ENCODE assay signal across 18 cellular contexts in genomic region chr16:82735696-82736095, GRCh38.
DNase-seq lines count a peak whose midpoint lies in the region; ATAC-seq, FAIRE-seq and TF ChIP-seq lines count a peak whose summit lies in the region.
"Had no signal": no experiment of that assay in that cellular context is flagged by ENCODE, and none has a peak within 500 bp of the region (broad histone marks: within the 10 kb centered on the region; RNA-seq: fewer than 3 reads in every experiment).

No MANE protein-coding gene starts in this region.

- H3K9ac ChIP-seq in adipocyte (ENCODE audit: low read length): no peak overlapping the region

- peaks cover 10% of the 10 kb centered on the region for H3K4me1 ChIP-seq in adipocyte (ENCODE audit: control insufficient read depth, insufficient read depth, low read length)
- H3K4me1 ChIP-seq: lower lobe of right lung had no signal

- FAIRE-seq in GM12892 (lab: Jason Lieb, UNC): peak; percentile 75
- FAIRE-seq: K562 had no signal

- intact Hi-C loops in left cardiac atrium (cut with DNase I): loop anchor here in 1 of 2 donors (5.0 kb wide), 1 partner anchor 103 kb away; no protein-coding TSS in a partner anchor

- DNase-seq in GM12892 (ENCODE audit: insufficient read length) (no peak), adipocyte (ENCODE audit: low read depth) (peak; percentile 18), left cardiac atrium (no peak), renal cortical epithelial cell (ENCODE audit: low read depth) (peak; percentile 38), NCI-H1105 treated with DMSO at 0.1 percent for 48 hours (lab: John Stamatoyannopoulos, UW) (no peak), GM19240 (ENCODE audit: insufficient read length, low spot score) (no peak)
- DNase-seq in activated CD8-positive, alpha-beta memory T cell treated with anti-CD3 and anti-CD28 coated beads, Interleukin-2, amount 50 U/mL, for 4 hours: no peak
- DNase-seq: DMS53; hippocampal formation; lower lobe of right lung; NCI-H187; NCI-H82; occipital lobe; stimulated activated CD8-positive, alpha-beta memory T cell treated with anti-CD3 and anti-CD28 coated beads, Interleukin-4, amount 100 ng/mL, for 48 hours had no signal

- TF ChIP-seq POLR2A in GM12892 (IDR thresholded peaks at IDR 0.05; ENCODE audit: low read depth, low read length): no peak

- peak overlapping the region; percentile 36 for H3K4me3 ChIP-seq in adipocyte (ENCODE audit: low read length)
- H3K4me3 ChIP-seq: GM23338, K562, lower lobe of right lung, vagina had no signal

- H3K27me3 ChIP-seq in adipocyte (replicated peaks; ENCODE audit: control insufficient read depth, insufficient read depth, low read length): no peaks in the 10 kb centered on the region
- H3K27me3 ChIP-seq: vagina had no signal

- no peaks in the 10 kb centered on the region for H3K36me3 ChIP-seq in adipocyte (ENCODE audit: control insufficient read depth, insufficient read depth, low read length, severe bottlenecking)
- H3K36me3 ChIP-seq: lower lobe of right lung, vagina had no signal

- H3K9me3 ChIP-seq in adipocyte (ENCODE audit: control insufficient read depth, low read length): no peaks in the 10 kb centered on the region
- H3K9me3 ChIP-seq: lower lobe of right lung, vagina had no signal

- ATAC-seq in left cardiac atrium (peak; percentile 52 to 63), GM21515 (IDR thresholded peaks at IDR 0.05; ENCODE audit: unreplicated experiment) (no peak)
- ATAC-seq: GM23338, K562 had no signal

Comparison
In these comparisons a context has a peak if more than half of its experiments do, and no peak if none do; other contexts are left out.
1. DNase-seq: peak in adipocyte (single experiment) and renal cortical epithelial cell (single experiment); none in GM12892 (single experiment), left cardiac atrium (single experiment), NCI-H1105 treated with DMSO at 0.1 percent for 48 hours (single experiment), GM19240 (single experiment) and activated CD8-positive, alpha-beta memory T cell treated with anti-CD3 and anti-CD28 coated beads, Interleukin-2, amount 50 U/mL, for 4 hours (single experiment).